In the genomic region with DNA sequence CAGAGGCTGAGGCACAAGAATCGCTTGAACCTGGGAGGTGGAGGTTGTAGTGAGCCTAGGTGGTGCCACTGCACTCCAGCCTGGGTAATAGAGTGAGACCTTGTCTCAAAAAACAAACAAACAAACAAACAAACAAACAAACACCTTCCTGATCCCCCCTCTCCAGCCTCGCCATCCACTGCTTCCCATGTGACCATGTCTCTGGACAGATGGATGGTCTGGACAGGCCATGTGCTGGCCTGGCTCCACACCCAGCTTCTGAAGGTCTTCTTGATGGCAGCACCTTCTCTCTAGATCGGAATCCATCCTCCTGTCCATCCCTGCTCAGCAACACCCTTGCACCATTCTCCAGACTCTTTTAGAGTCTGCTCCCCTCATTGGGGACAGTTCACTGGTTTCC, we compare ENCODE assay signal across 19 cellular contexts. TPM values are rescaled to one million over a fixed set of nuclear protein-coding genes. Genes with fewer than 3 reads are reported as not detected.
DNase-seq lines count a peak whose midpoint lies in the region; ATAC-seq and TF ChIP-seq lines count a peak whose summit lies in the region.
"Had no signal": no experiment of that assay in that cellular context is flagged by ENCODE, and none has a peak within 500 bp of the region (broad histone marks: within the 10 kb centered on the region; RNA-seq: fewer than 3 reads in every experiment).

No MANE protein-coding gene starts in this region.

- 77 to 90% (median 88%) methylated on average over 3 of the region's 3 CpGs for WGBS in stomach, 5 donors

- H3K4me2 ChIP-seq in DOHH2 (ENCODE audit: low read length) = peak overlapping the region; percentile 76; the same call in 1 of the 2 replicates
- peak overlapping the region; percentile 84 for H3K4me2 ChIP-seq in OCI-LY7 (ENCODE audit: low read length)

- H3F3A ChIP-seq in DOHH2 (ENCODE audit: control insufficient read depth, insufficient read depth) = peaks cover 21% of the 10 kb centered on the region

- TF ChIP-seq POLR2A in stomach (IDR thresholded peaks at IDR 0.05) = no peak

- no TSS peak for BruUV-seq in OCI-LY7 (replicated peaks; lab: Mats Ljungman, UMichigan)

- no peaks in the 10 kb centered on the region for H3K9me3 ChIP-seq in DOHH2 (ENCODE audit: control insufficient read depth, insufficient read depth, low read length)
- H3K9me3 ChIP-seq in OCI-LY7 (ENCODE audit: low read length) = no peaks in the 10 kb centered on the region
- H3K9me3 ChIP-seq in mucosa of rectum (ENCODE audit: control insufficient read depth in 2 of 2, low read length in 2 of 2) = no peaks in the 10 kb centered on the region
- H3K9me3 ChIP-seq in stomach = no peaks in the 10 kb centered on the region
- H3K9me3 ChIP-seq: heart left ventricle, mucosa of descending colon had no signal

- H3K27ac ChIP-seq in DOHH2 (ENCODE audit: low read depth, low read length) (no peak overlapping the region), OCI-LY7 (ENCODE audit: low read depth, low read length, poor library complexity, severe bottlenecking) (peak overlapping the region; percentile 99), mucosa of rectum (ENCODE audit: low read depth in 2 of 2, low read length in 2 of 2) (peak overlapping the region; percentile 56 to 61), stomach (peak overlapping the region in 4 of 5 donors; percentile 54 to 87 (median 76))
- H3K27ac ChIP-seq: WERI-Rb-1 had no signal

- no peak overlapping the region for H3K9ac ChIP-seq in mucosa of rectum (ENCODE audit: low read depth in 1 of 2, low read length in 2 of 2)

- peaks cover 78% of the 10 kb centered on the region for H3K4me1 ChIP-seq in DOHH2 (ENCODE audit: control insufficient read depth, low read length)
- peaks cover 91% of the 10 kb centered on the region for H3K4me1 ChIP-seq in OCI-LY7 (ENCODE audit: insufficient read depth, low read length, poor library complexity, severe bottlenecking)
- peaks cover 3 to 40% of the 10 kb centered on the region in 2 donors for H3K4me1 ChIP-seq in mucosa of rectum (ENCODE audit: control insufficient read depth in 2 of 2, insufficient read depth in 2 of 2, low read length in 2 of 2)
- peaks cover 0 to 33% (median 12%) of the 10 kb centered on the region in 4 donors for H3K4me1 ChIP-seq in stomach

- TF ChIP-seq EP300 in stomach (IDR thresholded peaks at IDR 0.05) = no peak

- no peak for ATAC-seq in GM21619 (IDR thresholded peaks at IDR 0.05; ENCODE audit: unreplicated experiment)
- ATAC-seq: CD8-positive, alpha-beta T cell had no signal

- POLR2A ChIA-PET in OCI-LY7 (lab: Charles Lee) = interaction anchor here (1.2 to 2.7 kb wide), 2 partner anchors 11 to 41 kb away, joined by 6 to 31 read pairs; no protein-coding TSS in a partner anchor

- DNase-seq in OCI-LY7 (ENCODE audit: low spot score) = no peak
- DNase-seq in stomach = no peak
- no peak for DNase-seq in SKM-1 treated with dmso at 0.1 percent for 144 hours (lab: John Stamatoyannopoulos, UW; ENCODE audit: unreplicated experiment)
- no peak for DNase-seq in GOT3 (lab: John Stamatoyannopoulos, UW)
- no peak for DNase-seq in globus pallidus (ENCODE audit: low spot score)
- DNase-seq: activated CD4-positive, alpha-beta T cell treated with anti-CD3 and anti-CD28 coated beads, Interleukin-2, amount 50 U/mL, for 4 hours; activated naive CD4-positive, alpha-beta T cell treated with Interleukin-2 at 50 U/mL for 16 hours; CD8-positive, alpha-beta T cell; cerebellar nuclear complex; heart left ventricle; NCI-H2107; NCI-H526; OCI-M1; T-helper 2 cell; WERI-Rb-1 had no signal

- H4K20me1 ChIP-seq in DOHH2 (ENCODE audit: control insufficient read depth, insufficient read depth, low read depth, low read length) = no peaks in the 10 kb centered on the region
- H4K20me1 ChIP-seq in OCI-LY7 (ENCODE audit: insufficient read depth, low read length) = no peaks in the 10 kb centered on the region

- no peak overlapping the region for H3K4me3 ChIP-seq in DOHH2 (ENCODE audit: low read length)
- peak overlapping the region; percentile 21 for H3K4me3 ChIP-seq in OCI-LY7 (ENCODE audit: low read depth, low read length, poor library complexity, severe bottlenecking)
- H3K4me3 ChIP-seq in mucosa of rectum (ENCODE audit: low read length in 2 of 2) = no peak overlapping the region
- H3K4me3 ChIP-seq in stomach = no peak overlapping the region
- H3K4me3 ChIP-seq: mucosa of descending colon had no signal

- H3K79me2 ChIP-seq in DOHH2 (ENCODE audit: control insufficient read depth, low read length) (no peaks in the 10 kb centered on the region), OCI-LY7 (ENCODE audit: insufficient read depth, low read depth, low read length) (peaks cover 14% of the 10 kb centered on the region; the same call in 1 of the 2 replicates)

- no peak overlapping the region; the same call in 1 of the 2 replicates for H2AFZ ChIP-seq in OCI-LY7 (ENCODE audit: low read length)

- CTCF ChIA-PET in OCI-LY7 (lab: Charles Lee; ENCODE audit: unreplicated experiment) = no interaction called here

- intact Hi-C loops in OCI-LY7 (cut with micrococcal nuclease; ENCODE audit: unreplicated experiment) = loop anchor here (2.0 to 5.0 kb wide), 3 partner anchors 42 to 295 kb away; a partner anchor contains a TSS
- intact Hi-C loops in stomach (cut with DNase I; ENCODE audit: low total_unique reads) = no loop called here

- H3K36me3 ChIP-seq in DOHH2 (ENCODE audit: control insufficient read depth, low read length) = peaks cover 10% of the 10 kb centered on the region; the same call in 1 of the 2 replicates
- H3K36me3 ChIP-seq in OCI-LY7 (ENCODE audit: insufficient read depth, low read length) = no peaks in the 10 kb centered on the region
- no peaks in the 10 kb centered on the region for H3K36me3 ChIP-seq in mucosa of rectum (ENCODE audit: control insufficient read depth in 2 of 2, insufficient read depth in 2 of 2, low read length in 2 of 2)
- no peaks in the 10 kb centered on the region for H3K36me3 ChIP-seq in stomach
- H3K36me3 ChIP-seq: heart left ventricle, WERI-Rb-1 had no signal

- TF ChIP-seq CTCF in DOHH2 (IDR thresholded peaks at IDR 0.05; ENCODE audit: low read depth, low read length, poor library complexity, severe bottlenecking) (no peak), OCI-LY7 (conservative IDR thresholded peaks at IDR 0.05; ENCODE audit: low read length) (no peak), stomach (IDR thresholded peaks at IDR 0.05) (no peak)

- no peaks in the 10 kb centered on the region for H3K27me3 ChIP-seq in DOHH2 (ENCODE audit: control insufficient read depth, low read length)
- no peaks in the 10 kb centered on the region for H3K27me3 ChIP-seq in mucosa of rectum (ENCODE audit: control insufficient read depth in 2 of 2, insufficient read depth in 2 of 2, low read length in 2 of 2)
- H3K27me3 ChIP-seq in stomach = peaks cover 0 to 12% (median 0%) of the 10 kb centered on the region in 3 donors

- H3K9me2 ChIP-seq in DOHH2 (replicated peaks; ENCODE audit: control insufficient read depth, low read length) (no peaks in the 10 kb centered on the region), OCI-LY7 (ENCODE audit: insufficient read depth, low read length) (no peaks in the 10 kb centered on the region)

RNA-seq across cellular contexts. Expression of a gene that starts 10.7 kb away (rescaled TPM):
- 17.6 and 22.4 TPM in 2 replicates for total RNA-seq in OCI-LY7 (2014; rRNA removed; shearing (Covaris generic))
- total RNA-seq in OCI-LY7 (2022) = 37.8 and 43.5 TPM in 2 replicates
- total RNA-seq in stomach = 100 to 1,000 TPM in 1 of 5 donors, 10 to 100 TPM in 4; 11.7 to 564 (median 17.9) TPM
- 10 to 100 TPM in 2 of 3 donors, 1 to 10 TPM in 1; 6.7 to 20.5 (median 12.7) TPM for polyA plus RNA-seq in stomach

RNA-seq across cellular contexts. Expression of a gene that starts 42.8 kb away (rescaled TPM):
- 80.9 and 93.2 TPM in 2 replicates for total RNA-seq in OCI-LY7 (2014; rRNA removed; shearing (Covaris generic))
- 175 and 210 TPM in 2 replicates for total RNA-seq in OCI-LY7 (2022)
- 100 to 1,000 TPM in 1 of 5 donors, 10 to 100 TPM in 4; 17.5 to 130 (median 37.3) TPM for total RNA-seq in stomach
- 1 to 10 TPM; 3.5 to 5.1 (median 4.9) TPM for polyA plus RNA-seq in stomach

RNA-seq across cellular contexts. Expression of a gene that starts 43.5 kb away (rescaled TPM):
- 1.9 and 2.8 TPM in 2 replicates for total RNA-seq in OCI-LY7 (2014; rRNA removed; shearing (Covaris generic))
- total RNA-seq in OCI-LY7 (2022) = 2.0 TPM in 2 replicates
- total RNA-seq in stomach = not detected
- 1 to 10 TPM; 3.1 to 4.1 (median 3.5) TPM for polyA plus RNA-seq in stomach
